8 cellular contexts compared by ENCODE assay signal in genomic region chr20:478949-479429, GRCh38. TPM values are rescaled to one million over a fixed set of nuclear protein-coding genes. Genes with fewer than 3 reads are reported as not detected.
DNase-seq lines count a peak whose midpoint lies in the region; ATAC-seq and TF ChIP-seq lines count a peak whose summit lies in the region.

No MANE protein-coding gene starts in this region.

- H3K4me2 ChIP-seq in mesendoderm (ENCODE audit: low read length) = no peak overlapping the region

- no peak overlapping the region for H3K23ac ChIP-seq in mesendoderm (ENCODE audit: low read length)

- H3K9me3 ChIP-seq in RWPE2 (ENCODE audit: severe bottlenecking) = no peaks in the 10 kb centered on the region

- H3K9ac ChIP-seq in mesendoderm (ENCODE audit: low read length) = no peak overlapping the region

- DNase-seq in A172 (ENCODE audit: low spot score) (peak; percentile 70), ELR (ENCODE audit: low read depth) (peak; percentile 77), NB4 (ENCODE audit: low read depth) (peak; percentile 79), RWPE2 (ENCODE audit: low spot score) (no peak), dermis microvascular lymphatic vessel endothelial cell (ENCODE audit: low read depth in 2 of 2) (peak; percentile 65 to 76), mesendoderm (peak; percentile 62)

- no peak overlapping the region for H3K4me3 ChIP-seq in NB4 (ENCODE audit: low read depth, low read length)
- H3K4me3 ChIP-seq in RWPE2 (ENCODE audit: severe bottlenecking) = no peak overlapping the region
- no peak overlapping the region for H3K4me3 ChIP-seq in mesendoderm (ENCODE audit: low read length)

- H4K5ac ChIP-seq in mesendoderm (ENCODE audit: low read length) = no peak overlapping the region

- H3K18ac ChIP-seq in mesendoderm (ENCODE audit: low read length) = no peak overlapping the region

- no peak for TF ChIP-seq POLR2A in NB4 (IDR thresholded peaks at IDR 0.05; ENCODE audit: extremely low read depth, insufficient read length)

- H3K27me3 ChIP-seq in RWPE2 (ENCODE audit: insufficient read depth, poor library complexity, severe bottlenecking) (no peaks in the 10 kb centered on the region), mesendoderm (ENCODE audit: insufficient read depth, low read length, poor library complexity) (no peaks in the 10 kb centered on the region)

- H3K79me1 ChIP-seq in mesendoderm (ENCODE audit: low read length) = no peaks in the 10 kb centered on the region

- no peak overlapping the region for H3K4ac ChIP-seq in mesendoderm (ENCODE audit: low read depth, low read length)

- TF ChIP-seq CTCF in NB4 (IDR thresholded peaks at IDR 0.05; ENCODE audit: low read depth, low read length) (peak; percentile 35), RWPE2 (IDR thresholded peaks at IDR 0.05; ENCODE audit: poor library complexity, severe bottlenecking) (peak; percentile 88)

- peak; percentile 55 for ATAC-seq in RWPE2 (ENCODE audit: low read depth)
- ATAC-seq in GM19397 (IDR thresholded peaks at IDR 0.05; ENCODE audit: unreplicated experiment) = no peak
- no peak for ATAC-seq in HG03139 (IDR thresholded peaks at IDR 0.05; ENCODE audit: unreplicated experiment)

- H2BK120ac ChIP-seq in mesendoderm (ENCODE audit: low read depth, low read length) = no peak overlapping the region

- H3K4me1 ChIP-seq in RWPE2 (ENCODE audit: insufficient read depth, poor library complexity, severe bottlenecking) (no peaks in the 10 kb centered on the region), mesendoderm (ENCODE audit: control insufficient read depth, low read depth, low read length) (no peaks in the 10 kb centered on the region)

- H3K36me3 ChIP-seq in RWPE2 (ENCODE audit: low read depth) (peaks cover 64% of the 10 kb centered on the region), mesendoderm (ENCODE audit: control insufficient read depth, insufficient read depth, low read length) (peaks cover 9% of the 10 kb centered on the region)

- H4K8ac ChIP-seq in mesendoderm (ENCODE audit: low read depth, low read length) = no peak overlapping the region

- H3K27ac ChIP-seq in RWPE2 (ENCODE audit: poor library complexity, severe bottlenecking) = no peak overlapping the region
- no peak overlapping the region for H3K27ac ChIP-seq in mesendoderm (ENCODE audit: low read depth, low read length)

- H2BK15ac ChIP-seq in mesendoderm (replicated peaks; ENCODE audit: low read depth) = no peak overlapping the region

- H3K56ac ChIP-seq in mesendoderm (ENCODE audit: low read length) = no peak overlapping the region

- no CpG with 5 or more reads among the region's 3 CpGs for WGBS in mesendoderm (ENCODE audit: extremely low coverage, insufficient coverage, low lambda C conversion rate)

- no peak overlapping the region for H2BK5ac ChIP-seq in mesendoderm (ENCODE audit: low read length)

- H2AK5ac ChIP-seq in mesendoderm (ENCODE audit: low read length) = no peak overlapping the region

- H3K79me2 ChIP-seq in mesendoderm (ENCODE audit: control insufficient read depth, insufficient read depth, low read length) = no peaks in the 10 kb centered on the region

RNA-seq across cellular contexts. Expression of gene TBC1D20, which starts 16.7 kb away (rescaled TPM):
- total RNA-seq in A172 (2014; rRNA removed; shearing (Covaris generic)) = 29.6 and 29.7 TPM in 2 replicates
- total RNA-seq in dermis microvascular lymphatic vessel endothelial cell = 15.8 and 25.2 TPM in 2 replicates
- polyA plus RNA-seq in mesendoderm (2013, experiment 1 of 2) = 8.6 TPM
- polyA plus RNA-seq in mesendoderm (2013, experiment 2 of 2) = 8.9 TPM
